ENCODE assay signal across 8 cellular contexts in the genomic region with DNA sequence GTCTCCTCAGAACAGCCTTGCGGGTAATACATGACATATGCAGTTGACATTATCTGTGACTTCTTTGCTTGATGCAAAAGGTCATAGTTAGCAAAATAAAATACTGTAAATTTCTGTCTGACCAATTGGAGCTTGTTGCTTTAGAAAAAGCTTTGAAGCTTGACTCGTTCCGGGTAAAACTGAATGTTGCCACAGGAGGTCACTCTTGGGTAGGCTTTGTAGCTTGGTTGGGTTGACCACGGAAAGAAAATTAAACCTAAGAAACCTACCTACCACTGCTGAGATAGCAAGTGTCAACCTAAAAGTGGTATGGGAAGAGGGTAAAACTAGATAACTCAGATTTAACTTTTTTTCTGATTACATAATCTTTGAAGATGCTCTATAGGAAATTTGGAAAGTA. TPM values are rescaled to one million over a fixed set of nuclear protein-coding genes. Genes with fewer than 3 reads are reported as not detected.
DNase-seq lines count a peak whose midpoint lies in the region; ATAC-seq, FAIRE-seq and TF ChIP-seq lines count a peak whose summit lies in the region.

No MANE protein-coding gene starts in this region.

- H3K36me3 ChIP-seq in bronchial epithelial cell (ENCODE audit: control insufficient read depth, insufficient read depth, low read length) (no peaks in the 10 kb centered on the region), lung (ENCODE audit: control insufficient read depth in 2 of 2, insufficient read depth in 2 of 2, low read length in 2 of 2) (peaks cover 0 to 5% of the 10 kb centered on the region in 2 donors)

- H3K9me3 ChIP-seq in lung (ENCODE audit: control insufficient read depth in 2 of 2, insufficient read depth in 1 of 2, low read length in 1 of 2), result peaks cover 0 to 2% of the 10 kb centered on the region in 2 donors

- peak; percentile 61 for ATAC-seq in HG02938 (IDR thresholded peaks at IDR 0.05; ENCODE audit: unreplicated experiment)
- ATAC-seq in lung (ENCODE audit: insufficient read depth, low FRiP score), result no peak
- no peak for ATAC-seq in HG02973 (IDR thresholded peaks at IDR 0.05; ENCODE audit: unreplicated experiment)

- H3K27me3 ChIP-seq in bronchial epithelial cell (ENCODE audit: control insufficient read depth, insufficient read depth, low read length) (no peaks in the 10 kb centered on the region), lung (ENCODE audit: control insufficient read depth, insufficient read depth) (no peaks in the 10 kb centered on the region)

- no peak overlapping the region for H3K27ac ChIP-seq in lung (ENCODE audit: low read depth in 1 of 2, low read length in 1 of 2)

- peak in 5 of 6 experiments; percentile 1 to 40 (median 26) for DNase-seq in stimulated activated naive CD4-positive, alpha-beta T cell (lab: John Stamatoyannopoulos, UW)
- DNase-seq in stimulated activated naive CD4-positive, alpha-beta T cell treated with Interleukin-2 at 50 U/mL for 16 hours (lab: John Stamatoyannopoulos, UW), result no peak
- DNase-seq in RPMI7951 (ENCODE audit: low read depth), result peak; percentile 48
- DNase-seq in bronchial epithelial cell (ENCODE audit: low read depth), result peak; percentile 46
- peak; percentile 35 for DNase-seq in lung (ENCODE audit: low spot score)
- DNase-seq in GOT3 (lab: John Stamatoyannopoulos, UW), result no peak

- no peaks in the 10 kb centered on the region for H3K4me1 ChIP-seq in lung (ENCODE audit: control insufficient read depth in 2 of 2, insufficient read depth in 2 of 2, low read length in 2 of 2)

- peak; percentile 42 for TF ChIP-seq CTCF in bronchial epithelial cell (IDR thresholded peaks at IDR 0.05; ENCODE audit: insufficient read depth, low read length, severe bottlenecking)
- TF ChIP-seq CTCF in lung (IDR thresholded peaks at IDR 0.05; ENCODE audit: control extremely low read depth, extremely low read depth), result peak; percentile 5

- no peak for FAIRE-seq in bronchial epithelial cell (lab: Jason Lieb, UNC)

- 19 to 25% methylated on average over 4 of the region's 4 CpGs for WGBS in lung, 2 donors

- H3K4me3 ChIP-seq in bronchial epithelial cell (ENCODE audit: low read depth, low read length) (no peak overlapping the region), lung (no peak overlapping the region)

RNA-seq across cellular contexts. Expression of a gene that starts 23.2 kb away (rescaled TPM):
- 53.8 and 54.0 TPM in 2 replicates for total RNA-seq in RPMI7951 (2014; rRNA removed; shearing (Covaris generic))
- 36.1 and 38.0 TPM in 2 replicates for total RNA-seq in bronchial epithelial cell
- 10 to 100 TPM; 27.4 to 29.6 TPM for total RNA-seq in lung
- polyA plus RNA-seq in lung, result 10 to 100 TPM; 12.6 to 19.9 TPM

RNA-seq across cellular contexts. Expression of a gene that starts 52.4 kb away (rescaled TPM):
- not detected in 2 replicates for total RNA-seq in RPMI7951 (2014; rRNA removed; shearing (Covaris generic))
- not detected in 2 replicates for total RNA-seq in bronchial epithelial cell
- total RNA-seq in lung, result 1 to 10 TPM in 1 of 2 donors, under 1 TPM in 1; 0.74 to 3.5 TPM
- polyA plus RNA-seq in lung, result under 1 TPM; 0.26 to 0.87 TPM

Comparison
In these comparisons a context has a peak if more than half of its experiments do, and no peak if none do; other contexts are left out.
1. DNase-seq: peak in stimulated activated naive CD4-positive, alpha-beta T cell (5 of 6), RPMI7951 (single experiment), bronchial epithelial cell (single experiment) and lung (single experiment); none in stimulated activated naive CD4-positive, alpha-beta T cell treated with Interleukin-2 at 50 U/mL for 16 hours (single experiment) and GOT3 (single experiment).